8 cellular contexts compared by ENCODE assay signal in genomic region chr1:42259059-42259738, GRCh38.
DNase-seq lines count a peak whose midpoint lies in the region; ATAC-seq and TF ChIP-seq lines count a peak whose summit lies in the region.

No MANE protein-coding gene starts in this region.

- no peak for TF ChIP-seq CTCF in tibial nerve (IDR thresholded peaks at IDR 0.05)
- no peak for TF ChIP-seq CTCF in glutamatergic neuron (IDR thresholded peaks at IDR 0.05; ENCODE audit: partially characterized antibody, unreplicated experiment)

- no peak for TF ChIP-seq POLR2A in tibial nerve (IDR thresholded peaks at IDR 0.05)

- H3K27me3 ChIP-seq in right cardiac atrium (ENCODE audit: control insufficient read depth, insufficient read depth) (no peaks in the 10 kb centered on the region), tibial nerve (no peaks in the 10 kb centered on the region)

- peaks cover 5% of the 10 kb centered on the region for H3K9me3 Mint-ChIP-seq in T-helper 2 cell treated with Interferon-gamma antibody and Interleukin-4, amounts not matched to agents 5 μg/mL and 100 μg/mL, for 36 hours
- H3K9me3 Mint-ChIP-seq in glutamatergic neuron (ENCODE audit: unreplicated experiment) = no peaks in the 10 kb centered on the region

- H3K27me3 Mint-ChIP-seq in T-helper 2 cell treated with Interferon-gamma antibody and Interleukin-4, amounts not matched to agents 5 μg/mL and 100 μg/mL, for 36 hours (ENCODE audit: low read depth) = no peaks in the 10 kb centered on the region
- H3K27me3 Mint-ChIP-seq in glutamatergic neuron (ENCODE audit: unreplicated experiment) = no peaks in the 10 kb centered on the region

- 43% methylated on average over 4 of the region's 4 CpGs for WGBS in right cardiac atrium
- WGBS in tibial nerve, 2 donors = 50 to 52% methylated on average over 4 of the region's 4 CpGs

- ATAC-seq in right cardiac atrium = peak; percentile 66 to 88

- H3K4me1 ChIP-seq in right cardiac atrium (ENCODE audit: control insufficient read depth, insufficient read depth, low read length) (peaks cover 5% of the 10 kb centered on the region), tibial nerve (peaks cover 0 to 43% (median 23%) of the 10 kb centered on the region in 4 donors)

- H3K4me3 Mint-ChIP-seq in T-helper 2 cell treated with Interferon-gamma antibody and Interleukin-4, amounts not matched to agents 5 μg/mL and 100 μg/mL, for 36 hours = no peak overlapping the region
- no peak overlapping the region for H3K4me3 Mint-ChIP-seq in glutamatergic neuron (ENCODE audit: unreplicated experiment)

- H3K36me3 ChIP-seq in tibial nerve = peaks cover 0 to 3% (median 0%) of the 10 kb centered on the region in 3 donors

- no peak overlapping the region for H3K27ac ChIP-seq in right cardiac atrium (ENCODE audit: low read length)
- H3K27ac ChIP-seq in tibial nerve = peak overlapping the region in 3 of 4 donors; percentile 49 to 79 (median 72)

- H3K4me3 ChIP-seq in right cardiac atrium (ENCODE audit: low read length) = no peak overlapping the region
- no peak overlapping the region for H3K4me3 ChIP-seq in tibial nerve

- no peak for TF ChIP-seq EP300 in tibial nerve (IDR thresholded peaks at IDR 0.05)

- H3K36me3 Mint-ChIP-seq in T-helper 2 cell treated with Interferon-gamma antibody and Interleukin-4, amounts not matched to agents 5 μg/mL and 100 μg/mL, for 36 hours (ENCODE audit: low read depth) = peaks cover 29% of the 10 kb centered on the region
- H3K36me3 Mint-ChIP-seq in glutamatergic neuron (ENCODE audit: unreplicated experiment) = no peaks in the 10 kb centered on the region

- H3K9me3 ChIP-seq in right cardiac atrium (ENCODE audit: control insufficient read depth, low read length) (no peaks in the 10 kb centered on the region), tibial nerve (no peaks in the 10 kb centered on the region)

- peak overlapping the region; percentile 8 for H3K27ac Mint-ChIP-seq in T-helper 2 cell treated with Interferon-gamma antibody and Interleukin-4, amounts not matched to agents 5 μg/mL and 100 μg/mL, for 36 hours
- no peak overlapping the region for H3K27ac Mint-ChIP-seq in glutamatergic neuron (ENCODE audit: unreplicated experiment)

- H3K4me1 Mint-ChIP-seq in T-helper 2 cell treated with Interferon-gamma antibody and Interleukin-4, amounts not matched to agents 5 μg/mL and 100 μg/mL, for 36 hours (ENCODE audit: low read depth) = peaks cover 17% of the 10 kb centered on the region
- peaks cover 1% of the 10 kb centered on the region for H3K4me1 Mint-ChIP-seq in glutamatergic neuron (ENCODE audit: low read depth, unreplicated experiment)

- DNase-seq in NCI-H2196 (lab: John Stamatoyannopoulos, UW; ENCODE audit: unreplicated experiment) (peak; percentile 41), NCI-H2196 treated with DMSO at 0.1 percent for 48 hours (lab: John Stamatoyannopoulos, UW; ENCODE audit: unreplicated experiment) (no peak), right cardiac atrium (no peak), tibial nerve (ENCODE audit: low spot score in 2 of 2) (peak in 1 of 2 donors; percentile 42), NCI-H748 treated with DMSO at 0.1 percent for 48 hours (lab: John Stamatoyannopoulos, UW) (no peak), activated gamma-delta T cell treated with Interleukin-2 at 50 U/mL for 16 hours (no peak), glutamatergic neuron (no peak)
- DNase-seq in T-helper 2 cell treated with Interferon-gamma antibody and Interleukin-4, amounts not matched to agents 5 μg/mL and 100 μg/mL, for 36 hours (ENCODE audit: low spot score) = no peak

- intact Hi-C loops in right cardiac atrium (cut with DNase I) = no loop called here
